In the genomic region with DNA sequence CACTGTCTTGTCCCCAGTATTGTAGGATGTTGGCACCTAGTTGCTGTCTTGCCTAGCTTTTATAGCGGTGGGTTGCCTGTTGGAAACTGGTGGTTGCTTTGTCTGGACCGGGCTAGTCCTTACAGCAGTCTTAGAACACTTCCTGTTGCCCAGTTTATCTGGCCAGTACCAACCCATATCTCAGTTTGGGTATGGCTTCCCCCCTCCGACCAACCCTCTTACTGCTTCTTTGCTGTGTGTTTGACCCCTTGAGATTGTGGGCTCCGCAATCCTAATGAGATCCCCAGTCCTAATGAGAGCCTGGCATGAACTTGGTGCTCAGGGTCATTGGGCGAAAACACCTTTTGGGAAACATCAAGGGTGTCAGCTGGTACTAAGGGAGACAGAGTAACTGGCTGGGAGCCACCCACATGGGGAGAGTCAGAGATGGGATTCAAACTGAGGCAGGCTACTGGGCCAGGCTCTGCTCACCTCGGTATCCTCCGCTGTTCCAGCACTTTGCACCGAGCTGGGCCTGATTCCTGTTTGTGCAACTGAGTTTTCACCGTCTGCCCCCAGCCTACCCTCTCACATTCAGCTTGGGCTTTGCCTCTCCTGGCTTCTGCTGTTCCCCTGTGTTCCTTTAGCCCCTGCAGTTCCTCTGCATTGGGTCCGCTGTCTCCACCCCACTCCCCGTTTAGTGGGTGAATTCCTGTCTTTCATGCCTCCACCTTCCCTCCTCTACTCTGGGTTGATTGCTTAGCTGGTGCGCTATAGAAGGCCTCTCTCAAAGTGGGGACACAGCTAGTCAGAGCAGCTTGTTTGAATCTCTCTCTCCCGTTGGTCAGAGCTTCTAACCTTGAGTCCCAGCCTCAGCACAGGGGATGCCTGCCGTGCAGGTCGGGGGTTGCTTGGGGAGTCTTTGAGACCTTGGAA, we compare ENCODE assay signal across 8 cellular contexts. TPM values are rescaled to one million over a fixed set of nuclear protein-coding genes. Genes with fewer than 3 reads are reported as not detected.
DNase-seq lines count a peak whose midpoint lies in the region; ATAC-seq and TF ChIP-seq lines count a peak whose summit lies in the region.

No MANE protein-coding gene starts in this region.

- H3K4me3 Mint-ChIP-seq in HFFc6, result peak overlapping the region; percentile 89
- peak overlapping the region; percentile 85 to 95 (median 90) for H3K4me3 Mint-ChIP-seq in naive thymus-derived CD8-positive, alpha-beta T cell

- H3K27me3 Mint-ChIP-seq in HFFc6 (ENCODE audit: insufficient read depth), result peaks cover 3% of the 10 kb centered on the region
- H3K27me3 Mint-ChIP-seq in naive thymus-derived CD8-positive, alpha-beta T cell, result no peaks in the 10 kb centered on the region

- DNase-seq in A673 (ENCODE audit: low spot score) (no peak), HFFc6 (no peak), choroid plexus epithelial cell (ENCODE audit: low read depth) (no peak), Ammon's horn (ENCODE audit: low spot score) (no peak), NCI-H2227 treated with DMSO at 0.1 percent for 48 hours (lab: John Stamatoyannopoulos, UW) (no peak), dermis blood vessel endothelial cell (no peak)
- DNase-seq in naive thymus-derived CD8-positive, alpha-beta T cell, result no peak
- no peak for DNase-seq in activated CD4-positive, alpha-beta T cell treated with anti-CD3 and anti-CD28 coated beads for 48 hours

- no peaks in the 10 kb centered on the region for H3K36me3 Mint-ChIP-seq in HFFc6 (ENCODE audit: low read depth)
- H3K36me3 Mint-ChIP-seq in naive thymus-derived CD8-positive, alpha-beta T cell, result no peaks in the 10 kb centered on the region

- H3K9me3 ChIP-seq in A673 (ENCODE audit: low read depth, low read length, poor library complexity, severe bottlenecking), result no peaks in the 10 kb centered on the region

- no peaks in the 10 kb centered on the region for H3K27me3 ChIP-seq in A673 (replicated peaks; ENCODE audit: insufficient read depth, low read depth, low read length, poor library complexity)

- H3K27ac ChIP-seq in A673 (ENCODE audit: low read depth, low read length, poor library complexity, severe bottlenecking), result no peak overlapping the region

- H3K27ac Mint-ChIP-seq in HFFc6, result no peak overlapping the region
- peak overlapping the region; percentile 61 to 95 (median 88) for H3K27ac Mint-ChIP-seq in naive thymus-derived CD8-positive, alpha-beta T cell

- intact Hi-C loops in A673 (cut with micrococcal nuclease; ENCODE audit: unreplicated experiment), result loop anchor here (1.0 kb wide), 1 partner anchor 76 kb away; no protein-coding TSS in a partner anchor

- no TSS peak for BruUV-seq in A673 (replicated peaks; lab: Mats Ljungman, UMichigan)

- peaks cover 22% of the 10 kb centered on the region for H3K4me1 Mint-ChIP-seq in HFFc6 (ENCODE audit: low read depth)
- peaks cover 32 to 72% (median 68%) of the 10 kb centered on the region in 4 donors for H3K4me1 Mint-ChIP-seq in naive thymus-derived CD8-positive, alpha-beta T cell

- H3K4me1 ChIP-seq in A673 (ENCODE audit: insufficient read depth, low read length, poor library complexity, severe bottlenecking), result peaks cover 12% of the 10 kb centered on the region

- no peaks in the 10 kb centered on the region for H3K36me3 ChIP-seq in A673 (ENCODE audit: insufficient read depth, low read length, poor library complexity, severe bottlenecking)

- H3K4me3 ChIP-seq in A673 (ENCODE audit: low read depth, low read length, poor library complexity, severe bottlenecking) (peak overlapping the region; percentile 89), choroid plexus epithelial cell (ENCODE audit: low read depth, low read length) (peak overlapping the region; percentile 79)

- TF ChIP-seq CTCF in A673 (conservative IDR thresholded peaks at IDR 0.05; ENCODE audit: low read depth, low read length) (no peak), HFFc6 (IDR thresholded peaks at IDR 0.05) (0 out of 2 replicates have a peak, but pooled peaks have one; percentile 9), choroid plexus epithelial cell (conservative IDR thresholded peaks at IDR 0.05; ENCODE audit: low read depth, low read length) (no peak)

- CTCF ChIA-PET in A673 (lab: Charles Lee), result no interaction called here

- no peak for ATAC-seq in naive thymus-derived CD8-positive, alpha-beta T cell

- POLR2A ChIA-PET in A673 (lab: Charles Lee; ENCODE audit: low non-redundant PET), result no interaction called here
- POLR2A ChIA-PET in naive thymus-derived CD8-positive, alpha-beta T cell (lab: Charles Lee), result interaction anchor here (0.6 to 6.1 kb wide), 15 partner anchors 9 to 157 kb away, joined by 3 to 66 read pairs (median 5); partner anchors contain the start of genes GRPEL1, KIAA0232 and TADA2B

- no peaks in the 10 kb centered on the region for H3K9me3 Mint-ChIP-seq in HFFc6
- no peaks in the 10 kb centered on the region for H3K9me3 Mint-ChIP-seq in naive thymus-derived CD8-positive, alpha-beta T cell

RNA-seq across cellular contexts. Expression of gene TBC1D14, which starts 1.6 kb away (rescaled TPM):
- 44.3 and 46.0 TPM in 2 replicates for total RNA-seq in A673 (2021)
- 10 to 100 TPM; 23.3 to 32.5 (median 27.9) TPM for total RNA-seq in HFFc6 (2021; fragmentation: NEBNext Ultra II Directional; extraction: Animal tissue kit (Norgen Biotek cat#: 25700))
- 10 to 100 TPM; 77.3 to 78.2 TPM for total RNA-seq in naive thymus-derived CD8-positive, alpha-beta T cell
- 10 to 100 TPM; 34.8 to 47.0 (median 36.7) TPM for polyA plus RNA-seq in naive thymus-derived CD8-positive, alpha-beta T cell
- total RNA-seq in dermis blood vessel endothelial cell, result 28.2 and 30.0 TPM in 2 replicates
